Comparison of ENCODE assay signal across 9 cellular contexts in the genomic region with DNA sequence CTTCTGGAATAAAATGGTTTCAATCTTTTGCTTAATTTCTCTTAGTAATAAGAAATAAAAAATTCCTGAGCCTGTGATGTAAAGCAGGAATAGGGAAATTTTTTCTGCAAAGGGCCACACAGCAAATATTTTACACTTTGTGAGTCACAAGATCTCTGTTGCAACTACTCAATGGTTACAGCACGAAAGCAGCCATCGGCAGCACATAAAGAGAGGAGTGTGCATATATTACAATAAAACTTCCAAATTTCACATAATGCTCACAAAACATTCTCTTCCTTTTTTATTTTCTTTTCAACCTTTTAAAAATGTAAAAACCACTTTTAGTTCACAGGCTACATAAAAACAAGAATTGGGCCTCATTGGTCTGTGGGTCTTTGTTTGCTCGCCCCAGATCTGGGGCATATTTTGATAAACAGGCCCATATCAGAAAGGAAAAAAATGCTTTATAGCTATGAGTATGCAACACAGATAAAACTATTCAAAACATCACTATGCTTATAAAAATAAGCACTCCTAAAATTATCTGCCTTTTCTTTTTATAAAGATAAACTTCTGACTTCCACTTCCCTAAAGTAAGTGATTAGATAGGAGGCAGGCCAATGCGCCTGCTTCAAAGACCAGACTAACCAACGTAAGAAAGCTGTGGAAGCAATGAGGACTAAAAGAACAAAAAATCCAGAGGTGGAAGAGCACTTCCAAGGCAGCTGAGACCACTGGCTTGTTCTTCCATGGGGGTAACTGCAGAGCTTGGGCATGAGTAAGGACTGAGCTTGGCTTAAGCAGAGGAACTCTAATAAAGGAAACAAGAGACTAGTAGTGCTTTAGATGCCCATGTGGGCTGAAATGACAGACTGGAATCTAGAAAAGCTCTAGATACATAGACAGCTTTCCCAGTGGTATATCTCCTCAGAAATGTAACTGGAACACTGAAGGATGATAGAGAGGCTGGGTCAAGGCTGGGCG. TPM values are rescaled to one million over a fixed set of nuclear protein-coding genes. Genes with fewer than 3 reads are reported as not detected.
A peak's percentile ranks its signal among the peaks of the same experiment; 100 is the strongest.
DNase-seq lines count a peak whose midpoint lies in the region; ATAC-seq and TF ChIP-seq lines count a peak whose summit lies in the region.
"Had no signal": no experiment of that assay in that cellular context is flagged by ENCODE, and none has a peak within 500 bp of the region (broad histone marks: within the 10 kb centered on the region; RNA-seq: fewer than 3 reads in every experiment).

No MANE protein-coding gene starts in this region.

- H3K27me3 ChIP-seq in CD8-positive, alpha-beta memory T cell (ENCODE audit: insufficient read depth, low read length, poor library complexity, severe bottlenecking), result no peaks in the 10 kb centered on the region

- H3K4me3 ChIP-seq in CD8-positive, alpha-beta memory T cell (ENCODE audit: low read length), result no peak overlapping the region
- H3K4me3 ChIP-seq in mesodermal cell (ENCODE audit: extremely low read depth, insufficient read depth, low read length, poor library complexity, severe bottlenecking), result no peak overlapping the region

- WGBS in mesodermal cell (ENCODE audit: insufficient coverage in 2 of 2), 2 experiments, result 75 to 78% methylated on average over 2 to 6 of the region's 6 CpGs

- peak overlapping the region in 4 of 8 donors; percentile 18 to 80 (median 54) for H3K27ac Mint-ChIP-seq in CD8-positive, alpha-beta memory T cell

- H3K9me3 ChIP-seq in CD8-positive, alpha-beta memory T cell (ENCODE audit: low read length), result no peaks in the 10 kb centered on the region
- H3K9me3 ChIP-seq in mesodermal cell (ENCODE audit: control insufficient read depth, low read length), result no peaks in the 10 kb centered on the region

- peaks cover 35% of the 10 kb centered on the region for H3K4me1 ChIP-seq in CD8-positive, alpha-beta memory T cell (ENCODE audit: insufficient read depth, low read length)
- H3K4me1 ChIP-seq in mesodermal cell (ENCODE audit: control insufficient read depth, insufficient read depth, low read length, poor library complexity, severe bottlenecking), result peaks cover 7% of the 10 kb centered on the region

- H3K36me3 ChIP-seq in CD8-positive, alpha-beta memory T cell (ENCODE audit: insufficient read depth, low read length), result no peaks in the 10 kb centered on the region
- peaks cover 7% of the 10 kb centered on the region for H3K36me3 ChIP-seq in mesodermal cell (ENCODE audit: control insufficient read depth, insufficient read depth, low read length)

- POLR2A ChIA-PET in CD8-positive, alpha-beta memory T cell (lab: Charles Lee), result no interaction called here
- POLR2A ChIA-PET in HEK293T (lab: Yijun Ruan, JAX), result interaction anchor here (0.9 to 1.1 kb wide), 2 partner anchors 26 to 29 kb away, joined by 3 to 5 read pairs; partner anchors contain the start of gene MYCBP2

- no peak for DNase-seq in CD8-positive, alpha-beta memory T cell
- DNase-seq in astrocyte of the hippocampus (ENCODE audit: low read depth, low spot score) (peak; percentile 41), NCI-H1417 (lab: John Stamatoyannopoulos, UW) (no peak), HEK293T (ENCODE audit: extremely low spot score) (no peak)
- DNase-seq: NCI-H526 treated with DMSO at 0.1 percent for 48 hours had no signal

- H3K9me3 Mint-ChIP-seq in CD8-positive, alpha-beta memory T cell, result no peaks in the 10 kb centered on the region

- H3K4me3 Mint-ChIP-seq in CD8-positive, alpha-beta memory T cell, result peak overlapping the region in 4 of 7 donors; percentile 24 to 73 (median 40)

- no peaks in the 10 kb centered on the region for H3K27me3 Mint-ChIP-seq in CD8-positive, alpha-beta memory T cell

- no peak overlapping the region for H3K27ac ChIP-seq in CD8-positive, alpha-beta memory T cell (ENCODE audit: low read depth, low read length)
- peak overlapping the region; percentile 41 for H3K27ac ChIP-seq in mesodermal cell (ENCODE audit: low read depth, low read length, severe bottlenecking)

- ATAC-seq in HG03571 (IDR thresholded peaks at IDR 0.05; ENCODE audit: unreplicated experiment), result peak; percentile 32
- no peak for ATAC-seq in HG03565 (IDR thresholded peaks at IDR 0.05; ENCODE audit: unreplicated experiment)
- ATAC-seq in HG02623 (IDR thresholded peaks at IDR 0.05; ENCODE audit: unreplicated experiment), result no peak

- CTCF ChIA-PET in CD8-positive, alpha-beta memory T cell (lab: Charles Lee), result interaction anchor here (1.0 to 1.4 kb wide), 3 partner anchors 17 to 178 kb away, joined by 3 to 4 read pairs (median 3); no protein-coding TSS in a partner anchor
- CTCF ChIA-PET in HEK293T (lab: Yijun Ruan, JAX), result no interaction called here

- H3K4me1 Mint-ChIP-seq in CD8-positive, alpha-beta memory T cell, result peaks cover 65 to 85% (median 82%) of the 10 kb centered on the region in 3 donors

- peaks cover 0 to 13% (median 4%) of the 10 kb centered on the region in 3 donors for H3K36me3 Mint-ChIP-seq in CD8-positive, alpha-beta memory T cell

TF ChIP-seq in HEK293T, 16 proteins besides CTCF, POLR2A, EP300 and RAD21:
- TF ChIP-seq ELF4 (IDR thresholded peaks at IDR 0.05) (no peak), ZNF384 (IDR thresholded peaks at IDR 0.05) (no peak), FOXA1 (IDR thresholded peaks at IDR 0.05) (no peak), BHLHE40 (IDR thresholded peaks at IDR 0.05; ENCODE audit: borderline replicate concordance) (no peak), NFRKB (IDR thresholded peaks at IDR 0.05) (no peak), L3MBTL2 (conservative IDR thresholded peaks at IDR 0.05) (no peak), SUZ12 (IDR thresholded peaks at IDR 0.05) (no peak), HDGF (IDR thresholded peaks at IDR 0.05; ENCODE audit: borderline replicate concordance) (no peak), CTBP1 (IDR thresholded peaks at IDR 0.05; ENCODE audit: borderline replicate concordance) (no peak), PKNOX1 (IDR thresholded peaks at IDR 0.05) (no peak), TARDBP (IDR thresholded peaks at IDR 0.05) (no peak), SP1 (IDR thresholded peaks at IDR 0.05) (no peak), ARNT (IDR thresholded peaks at IDR 0.05) (no peak), LEF1 (IDR thresholded peaks at IDR 0.05; ENCODE audit: borderline replicate concordance) (no peak)

RNA-seq across cellular contexts. Expression of gene MYCBP2, which starts 26.4 kb away (rescaled TPM):
- total RNA-seq in CD8-positive, alpha-beta memory T cell, result 100 to 1,000 TPM; 110 to 111 TPM
- polyA plus RNA-seq in CD8-positive, alpha-beta memory T cell, result 44.6 TPM
- polyA plus RNA-seq in mesodermal cell (2013, experiment 1 of 2), result 25.3 TPM
- polyA plus RNA-seq in mesodermal cell (2013, experiment 2 of 2), result 19.8 TPM
